ENCODE assay signal across 31 cellular contexts in genomic region chr5:35015063-35015462, GRCh38. TPM values are rescaled to one million over a fixed set of nuclear protein-coding genes. Genes with fewer than 3 reads are reported as not detected.
"Had no signal": no experiment of that assay in that cellular context is flagged by ENCODE, and none has a peak within 500 bp of the region (broad histone marks: within the 10 kb centered on the region; RNA-seq: fewer than 3 reads in every experiment).

No MANE protein-coding gene starts in this region.

- H3K9me3 ChIP-seq: colonic mucosa, esophagus squamous epithelium, gastrocnemius medialis, left lung, lower lobe of right lung, mucosa of descending colon had no signal

- ATAC-seq: effector memory CD8-positive, alpha-beta T cell; esophagus mucosa; gastrocnemius medialis; left lung; lower lobe of right lung; mucosa of descending colon had no signal

- H3K36me3 ChIP-seq: colonic mucosa, esophagus squamous epithelium, gastrocnemius medialis, left lung, lower lobe of right lung had no signal

- DNase-seq: colonic mucosa; cortex of kidney; effector CD8-positive, alpha-beta T cell; effector memory CD8-positive, alpha-beta T cell; endodermal cell; erythroblast; esophagus squamous epithelium; foreskin fibroblast; foreskin melanocyte; gastrocnemius medialis; glutamatergic neuron; head of caudate nucleus; hippocampal formation; left cardiac atrium; left lung; lower lobe of right lung; mesenchymal stem cell; mucosa of descending colon; naive B cell had no signal

- H3K27me3 ChIP-seq: colonic mucosa, esophagus squamous epithelium, gastrocnemius medialis, left lung had no signal

- H3K4me3 ChIP-seq: colonic mucosa, esophagus squamous epithelium, gastrocnemius medialis, left lung, lower lobe of right lung, mucosa of descending colon had no signal

- H3K4me1 ChIP-seq: colonic mucosa, esophagus squamous epithelium, left lung, lower lobe of right lung had no signal

- H3K27ac ChIP-seq: colonic mucosa, epithelial cell of prostate, esophagus squamous epithelium, gastrocnemius medialis, left lung, lower lobe of right lung had no signal

RNA-seq across cellular contexts. Expression of gene AGXT2, which starts 32.7 kb away (rescaled TPM):
- total RNA-seq: chondrocyte, dermis microvascular lymphatic vessel endothelial cell, endodermal cell, esophagus mucosa, esophagus squamous epithelium, glomerular endothelial cell, kidney epithelial cell, left cardiac atrium, left lung, lower leg skin, lower lobe of right lung, lung microvascular endothelial cell, mesenteric fat pad, mesothelial cell of epicardium, mucosa of descending colon, myocyte had no signal
- polyA plus RNA-seq: keratinocyte had no signal
